Comparison of ENCODE assay signal across 15 cellular contexts in genomic region chr9:125815568-125815967, GRCh38.
A peak's percentile ranks its signal among the peaks of the same experiment; 100 is the strongest.
DNase-seq lines count a peak whose midpoint lies in the region; ATAC-seq and TF ChIP-seq lines count a peak whose summit lies in the region.
"Had no signal": no experiment of that assay in that cellular context is flagged by ENCODE, and none has a peak within 500 bp of the region (broad histone marks: within the 10 kb centered on the region; RNA-seq: fewer than 3 reads in every experiment).

No MANE protein-coding gene starts in this region.

- no peak overlapping the region for H3K27ac ChIP-seq in GM23248
- peak overlapping the region; percentile 3; the same call in 1 of the 2 replicates for H3K27ac ChIP-seq in KMS-11
- H3K27ac ChIP-seq: thyroid gland had no signal

- H3K9me3 Mint-ChIP-seq in nephron progenitor cell = no peaks in the 10 kb centered on the region
- H3K9me3 Mint-ChIP-seq in Caco-2 (ENCODE audit: unreplicated experiment) = no peaks in the 10 kb centered on the region
- H3K9me3 Mint-ChIP-seq: activated T-helper 17 cell treated with anti-CD3 and anti-CD28 coated beads, Interleukin-2, amount 50 U/mL, for 72 hours had no signal

- no peaks in the 10 kb centered on the region for H3K27me3 ChIP-seq in GM23248 (replicated peaks; ENCODE audit: insufficient read depth)
- no peaks in the 10 kb centered on the region for H3K27me3 ChIP-seq in KMS-11 (ENCODE audit: insufficient read depth, low read depth)
- H3K27me3 ChIP-seq in Caco-2 (replicated peaks; ENCODE audit: control insufficient read depth, insufficient read depth, low read length) = no peaks in the 10 kb centered on the region
- H3K27me3 ChIP-seq: thyroid gland had no signal

- 100% methylated on average over 1 of the region's 1 CpG for WGBS in GM23248 (ENCODE audit: low coverage in 1 of 2, low lambda C conversion rate in 2 of 2, missing lambda C conversion rate in 2 of 2), 2 experiments

- H3K27ac Mint-ChIP-seq in nephron progenitor cell = no peak overlapping the region
- no peak overlapping the region for H3K27ac Mint-ChIP-seq in Caco-2 (ENCODE audit: unreplicated experiment)
- H3K27ac Mint-ChIP-seq: activated T-helper 17 cell treated with anti-CD3 and anti-CD28 coated beads, Interleukin-2, amount 50 U/mL, for 72 hours had no signal

- ATAC-seq in HG02588 (IDR thresholded peaks at IDR 0.05; ENCODE audit: unreplicated experiment) = no peak
- ATAC-seq: activated CD4-positive, CD25-positive, alpha-beta regulatory T cell treated with anti-CD3 and anti-CD28 coated beads, Interleukin-2, amount 50 U/mL, for 24 hours; activated T-helper 17 cell treated with anti-CD3 and anti-CD28 coated beads, Interleukin-2, amount 50 U/mL, for 72 hours had no signal

- CTCF ChIA-PET in Caco-2 (lab: Charles Lee) = no interaction called here

- H3K9ac ChIP-seq in GM23248 (no peak overlapping the region), KMS-11 (no peak overlapping the region)

- H3K4me3 Mint-ChIP-seq in nephron progenitor cell (no peak overlapping the region), Caco-2 (ENCODE audit: unreplicated experiment) (no peak overlapping the region)
- H3K4me3 Mint-ChIP-seq: activated T-helper 17 cell treated with anti-CD3 and anti-CD28 coated beads, Interleukin-2, amount 50 U/mL, for 72 hours had no signal

- BruUV-seq in Caco-2 (replicated peaks; lab: Mats Ljungman, UMichigan) = no TSS peak

- H3K9me2 ChIP-seq in GM23248 (ENCODE audit: insufficient read depth) = no peaks in the 10 kb centered on the region

- H3K36me3 ChIP-seq in GM23248 (ENCODE audit: low read depth) = no peaks in the 10 kb centered on the region
- H3K36me3 ChIP-seq in KMS-11 (ENCODE audit: insufficient read depth) = no peaks in the 10 kb centered on the region
- H3K36me3 ChIP-seq in Caco-2 (ENCODE audit: control insufficient read depth, insufficient read depth, low read length) = no peaks in the 10 kb centered on the region
- H3K36me3 ChIP-seq: thyroid gland had no signal

- DNase-seq in GM23248 (peak; percentile 49), astrocyte of the hippocampus (ENCODE audit: low read depth, low spot score) (peak; percentile 40), kidney glomerular epithelial cell (lab: John Stamatoyannopoulos, UW) (peak; percentile 19), nephron progenitor cell (no peak), Caco-2 (no peak), activated gamma-delta T cell (lab: John Stamatoyannopoulos, UW) (no peak)
- DNase-seq: caudate nucleus; midbrain; NCI-H2081 treated with DMSO at 0.1 percent for 48 hours; stimulated activated CD4-positive, alpha-beta T cell treated with anti-CD3 and anti-CD28 coated beads, Interleukin-12 subunit alpha, Interleukin-12 subunit beta, amount 100 ng/mL, for 4 hours; thyroid gland had no signal

- H3K4me1 Mint-ChIP-seq in nephron progenitor cell = peaks cover 7% of the 10 kb centered on the region
- no peaks in the 10 kb centered on the region for H3K4me1 Mint-ChIP-seq in Caco-2 (ENCODE audit: low read depth, unreplicated experiment)
- H3K4me1 Mint-ChIP-seq: activated T-helper 17 cell treated with anti-CD3 and anti-CD28 coated beads, Interleukin-2, amount 50 U/mL, for 72 hours had no signal

- H2AFZ ChIP-seq in GM23248 (no peak overlapping the region), KMS-11 (ENCODE audit: low read depth) (no peak overlapping the region)

- H3K79me2 ChIP-seq in GM23248 (ENCODE audit: insufficient read depth) = peaks cover 93% of the 10 kb centered on the region
- peaks cover 90% of the 10 kb centered on the region for H3K79me2 ChIP-seq in KMS-11 (ENCODE audit: insufficient read depth, low read depth)

- POLR2A ChIA-PET in Caco-2 (lab: Charles Lee) = no interaction called here

- in situ Hi-C loops in GM23248 (cut with MboI) = no loop called here

- H3F3A ChIP-seq in GM23248 (ENCODE audit: insufficient read depth) = peaks cover 15% of the 10 kb centered on the region; the same call in 1 of the 2 replicates

- peaks cover 4% of the 10 kb centered on the region for H3K27me3 Mint-ChIP-seq in nephron progenitor cell (ENCODE audit: low read depth, poor library complexity)
- H3K27me3 Mint-ChIP-seq in Caco-2 (ENCODE audit: insufficient read depth, unreplicated experiment) = no peaks in the 10 kb centered on the region
- H3K27me3 Mint-ChIP-seq: activated T-helper 17 cell treated with anti-CD3 and anti-CD28 coated beads, Interleukin-2, amount 50 U/mL, for 72 hours had no signal

- H4K20me1 ChIP-seq in GM23248 (ENCODE audit: insufficient read depth) (0 out of 2 replicates have a peak, but pooled peaks cover 5% of the 10 kb centered on the region), KMS-11 (ENCODE audit: insufficient read depth) (peaks cover under 1% of the 10 kb centered on the region; the same call in 1 of the 2 replicates)

- H3K4me1 ChIP-seq in GM23248 (ENCODE audit: insufficient read depth) (peaks cover 20% of the 10 kb centered on the region), KMS-11 (ENCODE audit: low read depth, poor library complexity, severe bottlenecking) (peaks cover 86% of the 10 kb centered on the region), Caco-2 (no peaks in the 10 kb centered on the region)

- intact Hi-C loops in Caco-2 (cut with micrococcal nuclease; ENCODE audit: unreplicated experiment) = no loop called here

- H3K36me3 Mint-ChIP-seq in nephron progenitor cell (ENCODE audit: low read depth) (no peaks in the 10 kb centered on the region), Caco-2 (ENCODE audit: insufficient read depth, unreplicated experiment) (no peaks in the 10 kb centered on the region)

- H3K4me2 ChIP-seq in GM23248 (ENCODE audit: unreplicated experiment) (peak overlapping the region; percentile 6), KMS-11 (peak overlapping the region; percentile 27; the same call in 1 of the 2 replicates)

- TF ChIP-seq CTCF in KMS-11 (conservative IDR thresholded peaks at IDR 0.05; ENCODE audit: low read depth, low read length) (no peak), nephron progenitor cell (IDR thresholded peaks at IDR 0.05) (no peak), Caco-2 (IDR thresholded peaks at IDR 0.05; ENCODE audit: insufficient read depth in 1 of 2, low read depth in 1 of 2, low read length in 1 of 2, severe bottlenecking in 1 of 2, unreplicated experiment in 1 of 2) (no peak)

- H3K9me3 ChIP-seq in GM23248 (ENCODE audit: low read depth) (no peaks in the 10 kb centered on the region), Caco-2 (no peaks in the 10 kb centered on the region)
- H3K9me3 ChIP-seq: thyroid gland had no signal

- H3K4me3 ChIP-seq in GM23248 (no peak overlapping the region), KMS-11 (IDR thresholded peaks at IDR 0.05; ENCODE audit: insufficient read depth, low read depth, low read length) (no peak overlapping the region), Caco-2 (ENCODE audit: low read depth, low read length) (no peak overlapping the region)
- H3K4me3 ChIP-seq: thyroid gland had no signal

Comparison
In these comparisons a context has a peak if more than half of its experiments do, and no peak if none do; other contexts are left out.
1. DNase-seq: peak in GM23248 (single experiment), astrocyte of the hippocampus (single experiment) and kidney glomerular epithelial cell (single experiment); none in nephron progenitor cell (single experiment), Caco-2 (0 of 2) and activated gamma-delta T cell (single experiment).